8 cellular contexts compared by ENCODE assay signal in genomic region chr17:51435641-51436091, GRCh38.
DNase-seq lines count a peak whose midpoint lies in the region; ATAC-seq and TF ChIP-seq lines count a peak whose summit lies in the region.

No MANE protein-coding gene starts in this region.

- H3K9me3 ChIP-seq in GM23248 (ENCODE audit: low read depth), result no peaks in the 10 kb centered on the region
- H3K9me3 ChIP-seq in left ventricle myocardium inferior (replicated peaks), result peaks cover 9% of the 10 kb centered on the region

- H3F3A ChIP-seq in GM23248 (ENCODE audit: insufficient read depth), result no peaks in the 10 kb centered on the region

- H3K27ac Mint-ChIP-seq in stimulated activated effector memory CD8-positive, alpha-beta T cell treated with anti-CD3 and anti-CD28 coated beads, Interleukin-12 subunit alpha, Interleukin-12 subunit beta, amount 100 ng/mL, for 72 hours, result peak overlapping the region; percentile 5

- DNase-seq in CD1c-positive myeloid dendritic cell (ENCODE audit: extremely low spot score) (peak; percentile 18), GM23248 (peak; percentile 24), NCI-H2227 treated with DMSO at 0.1 percent for 48 hours (lab: John Stamatoyannopoulos, UW) (peak; percentile 34), left ventricle myocardium inferior (peak; percentile 20), foreskin fibroblast (no peak)
- peak; percentile 57 for DNase-seq in activated CD4-positive, alpha-beta T cell treated with anti-CD3 and anti-CD28 coated beads, Interleukin-2, amount 50 U/mL, for 1 hour
- DNase-seq in stimulated activated effector memory CD8-positive, alpha-beta T cell treated with anti-CD3 and anti-CD28 coated beads, Interleukin-12 subunit alpha, Interleukin-12 subunit beta, amount 100 ng/mL, for 72 hours (ENCODE audit: low spot score in 2 of 2), result no peak

- H3K27ac ChIP-seq in GM23248 (no peak overlapping the region), left ventricle myocardium inferior (replicated peaks) (no peak overlapping the region)

- H3K9me2 ChIP-seq in GM23248 (ENCODE audit: insufficient read depth), result no peaks in the 10 kb centered on the region

- H3K4me2 ChIP-seq in GM23248 (ENCODE audit: unreplicated experiment), result no peak overlapping the region

- H3K27me3 ChIP-seq in GM23248 (replicated peaks; ENCODE audit: insufficient read depth) (no peaks in the 10 kb centered on the region), left ventricle myocardium inferior (ENCODE audit: low read depth) (no peaks in the 10 kb centered on the region)

- peak; percentile 78 for ATAC-seq in stimulated activated effector memory CD8-positive, alpha-beta T cell treated with anti-CD3 and anti-CD28 coated beads, Interleukin-12 subunit alpha, Interleukin-12 subunit beta, amount 100 ng/mL, for 72 hours
- ATAC-seq in HG03378 (IDR thresholded peaks at IDR 0.05; ENCODE audit: unreplicated experiment), result no peak

- H4K20me1 ChIP-seq in GM23248 (ENCODE audit: insufficient read depth), result no peaks in the 10 kb centered on the region

- H3K4me3 Mint-ChIP-seq in stimulated activated effector memory CD8-positive, alpha-beta T cell treated with anti-CD3 and anti-CD28 coated beads, Interleukin-12 subunit alpha, Interleukin-12 subunit beta, amount 100 ng/mL, for 72 hours, result peak overlapping the region; percentile 16

- H2AFZ ChIP-seq in GM23248, result no peak overlapping the region

- H3K36me3 ChIP-seq in GM23248 (ENCODE audit: low read depth), result no peaks in the 10 kb centered on the region
- no peaks in the 10 kb centered on the region for H3K36me3 ChIP-seq in left ventricle myocardium inferior

- H3K9ac ChIP-seq in GM23248, result no peak overlapping the region

- intact Hi-C loops in left ventricle myocardium inferior (cut with micrococcal nuclease), result no loop called here

- H3K36me3 Mint-ChIP-seq in stimulated activated effector memory CD8-positive, alpha-beta T cell treated with anti-CD3 and anti-CD28 coated beads, Interleukin-12 subunit alpha, Interleukin-12 subunit beta, amount 100 ng/mL, for 72 hours, result no peaks in the 10 kb centered on the region

- in situ Hi-C loops in GM23248 (cut with MboI), result no loop called here

- H3K4me1 Mint-ChIP-seq in stimulated activated effector memory CD8-positive, alpha-beta T cell treated with anti-CD3 and anti-CD28 coated beads, Interleukin-12 subunit alpha, Interleukin-12 subunit beta, amount 100 ng/mL, for 72 hours, result peaks cover 13% of the 10 kb centered on the region

- H3K79me2 ChIP-seq in GM23248 (ENCODE audit: insufficient read depth), result no peaks in the 10 kb centered on the region

- H3K4me1 ChIP-seq in GM23248 (ENCODE audit: insufficient read depth), result no peaks in the 10 kb centered on the region
- peaks cover 4% of the 10 kb centered on the region for H3K4me1 ChIP-seq in left ventricle myocardium inferior

- 5 to 9% methylated on average over 5 of the region's 5 CpGs for WGBS in GM23248 (ENCODE audit: low coverage in 1 of 2, low lambda C conversion rate in 2 of 2, missing lambda C conversion rate in 2 of 2), 2 experiments

- H3K4me3 ChIP-seq in GM23248, result no peak overlapping the region
- no peak overlapping the region for H3K4me3 ChIP-seq in left ventricle myocardium inferior
- H3K4me3 ChIP-seq in foreskin fibroblast (ENCODE audit: low read depth in 1 of 2, low read length in 2 of 2), result no peak overlapping the region

- H3K9me3 Mint-ChIP-seq in stimulated activated effector memory CD8-positive, alpha-beta T cell treated with anti-CD3 and anti-CD28 coated beads, Interleukin-12 subunit alpha, Interleukin-12 subunit beta, amount 100 ng/mL, for 72 hours, result no peaks in the 10 kb centered on the region

- peak; percentile 39 for TF ChIP-seq CTCF in left ventricle myocardium inferior (IDR thresholded peaks at IDR 0.05; ENCODE audit: borderline replicate concordance)
- no peak for TF ChIP-seq CTCF in foreskin fibroblast (IDR thresholded peaks at IDR 0.05; ENCODE audit: low read depth, low read length)

Comparison
In these comparisons a context has a peak if more than half of its experiments do, and no peak if none do; other contexts are left out.
1. DNase-seq: peak in CD1c-positive myeloid dendritic cell (single experiment), GM23248 (single experiment), NCI-H2227 treated with DMSO at 0.1 percent for 48 hours (single experiment), activated CD4-positive, alpha-beta T cell treated with anti-CD3 and anti-CD28 coated beads, Interleukin-2, amount 50 U/mL, for 1 hour (single experiment) and left ventricle myocardium inferior (single experiment); none in stimulated activated effector memory CD8-positive, alpha-beta T cell treated with anti-CD3 and anti-CD28 coated beads, Interleukin-12 subunit alpha, Interleukin-12 subunit beta, amount 100 ng/mL, for 72 hours (0 of 2) and foreskin fibroblast (0 of 2).